ENCODE assay signal across 19 cellular contexts in genomic region chr1:232467073-232467760, GRCh38.
DNase-seq lines count a peak whose midpoint lies in the region; ATAC-seq, FAIRE-seq and TF ChIP-seq lines count a peak whose summit lies in the region.
"Had no signal": no experiment of that assay in that cellular context is flagged by ENCODE, and none has a peak within 500 bp of the region (broad histone marks: within the 10 kb centered on the region; RNA-seq: fewer than 3 reads in every experiment).

No MANE protein-coding gene starts in this region.

- H3K4me2 ChIP-seq in K562 (ENCODE audit: insufficient read depth, low read length) = no peak overlapping the region

- no peak overlapping the region for H3K9ac ChIP-seq in K562 (ENCODE audit: insufficient read depth in 1 of 2, low read depth in 2 of 2, low read length in 2 of 2)
- H3K9ac ChIP-seq: GM23248 had no signal

- H3K79me2 ChIP-seq in K562 (ENCODE audit: control insufficient read depth, insufficient read depth, low read length) = no peaks in the 10 kb centered on the region

- H3K9me1 ChIP-seq in K562 (ENCODE audit: control insufficient read depth, insufficient read depth, low read length) = no peaks in the 10 kb centered on the region

- H3K36me3 ChIP-seq in GM06990 (ENCODE audit: control insufficient read depth, insufficient read depth, low read length) = no peaks in the 10 kb centered on the region
- no peaks in the 10 kb centered on the region for H3K36me3 ChIP-seq in K562 (ENCODE audit: control insufficient read depth, insufficient read depth, low read length)

- H3K9me3 ChIP-seq in K562 (replicated peaks; ENCODE audit: control insufficient read depth, insufficient read depth, low read depth, low read length) (no peaks in the 10 kb centered on the region), T-helper 17 cell (ENCODE audit: control insufficient read depth, low read length, poor library complexity, severe bottlenecking) (no peaks in the 10 kb centered on the region)

- H3K36me3 Mint-ChIP-seq in HFFc6 (ENCODE audit: low read depth) = no peaks in the 10 kb centered on the region
- H3K36me3 Mint-ChIP-seq in glutamatergic neuron (ENCODE audit: unreplicated experiment) = peaks cover 14% of the 10 kb centered on the region
- H3K36me3 Mint-ChIP-seq in T-helper 17 cell (ENCODE audit: low read depth) = no peaks in the 10 kb centered on the region

- ATAC-seq in K562 (peak; percentile 32; the same call in 1 of the 3 replicates), T-helper 17 cell (no peak), HG03469 (IDR thresholded peaks at IDR 0.05; ENCODE audit: unreplicated experiment) (no peak)

- in situ Hi-C loops in K562 (cut with MboI) = no loop called here

- H3K4me3 Mint-ChIP-seq in HFFc6 = no peak overlapping the region
- no peak overlapping the region for H3K4me3 Mint-ChIP-seq in glutamatergic neuron (ENCODE audit: unreplicated experiment)
- H3K4me3 Mint-ChIP-seq in T-helper 17 cell = no peak overlapping the region

- H3K9me3 Mint-ChIP-seq in HFFc6 = peaks cover 53% of the 10 kb centered on the region
- H3K9me3 Mint-ChIP-seq in glutamatergic neuron (ENCODE audit: unreplicated experiment) = peaks cover 11% of the 10 kb centered on the region

- no peak for DNase-seq in GM06990 (ENCODE audit: extremely low read depth, insufficient read length)
- no peak for DNase-seq in HFFc6
- no peak for DNase-seq in K562 (ENCODE audit: extremely low read depth in 1 of 4, low spot score in 3 of 4)
- no peak for DNase-seq in glutamatergic neuron
- no peak for DNase-seq in T-helper 17 cell
- no peak for DNase-seq in stimulated activated CD4-positive, alpha-beta T cell treated with anti-CD3 and anti-CD28 coated beads, Interleukin-4, amount 100 ng/mL, for 24 hours
- DNase-seq: C1 segment of cervical spinal cord, COR-L47, DMS153, GM23248, KBM-7, NCI-H1092 treated with DMSO at 0.1 percent for 48 hours, NCI-H1694 treated with DMSO at 0.1 percent for 48 hours, NCI-H446, NCI-H748 treated with DMSO at 0.1 percent for 48 hours, SHP77 treated with DMSO at 0.1 percent for 48 hours had no signal

- TF ChIP-seq CTCF in GM06990 (IDR thresholded peaks at IDR 0.05; ENCODE audit: insufficient read depth, low read length, poor library complexity, severe bottlenecking) (peak; percentile 2), HFFc6 (IDR thresholded peaks at IDR 0.05) (0 out of 2 replicates have a peak, but pooled peaks have one; percentile 9), K562 (IDR thresholded peaks at IDR 0.05 in 2 of 3, conservative IDR thresholded peaks at IDR 0.05 in 1 of 3; ENCODE audit: insufficient read depth in 2 of 3, low read depth in 1 of 3, low read length in 3 of 3) (no peak), glutamatergic neuron (IDR thresholded peaks at IDR 0.05; ENCODE audit: partially characterized antibody, unreplicated experiment) (peak; percentile 37)

- H3K4me1 ChIP-seq in K562 (replicated peaks in 1 of 2; ENCODE audit: control insufficient read depth in 2 of 2, insufficient read depth in 2 of 2, low read length in 2 of 2) = no peaks in the 10 kb centered on the region

- CTCF ChIA-PET in K562 (lab: Yijun Ruan, JAX; ENCODE audit: low intra/inter-chr PET ratio) = no interaction called here

- H3K27me3 Mint-ChIP-seq in HFFc6 (ENCODE audit: insufficient read depth) (no peaks in the 10 kb centered on the region), glutamatergic neuron (ENCODE audit: unreplicated experiment) (peaks cover 7% of the 10 kb centered on the region), T-helper 17 cell (no peaks in the 10 kb centered on the region)

- TF ChIP-seq RAD21 in K562 (CRISPR knock-in tag; conservative IDR thresholded peaks at IDR 0.05 in 1 of 2, IDR thresholded peaks at IDR 0.05 in 1 of 2) = no peak

- FAIRE-seq in K562 (lab: Jason Lieb, UNC) = no peak
- FAIRE-seq: GM12891, HTR-8/SVneo had no signal

- no TSS peak for BruUV-seq in K562 (replicated peaks; lab: Mats Ljungman, UMichigan)

- no peak overlapping the region for H3K27ac ChIP-seq in K562 (ENCODE audit: extremely low read depth, low read depth, low read length)
- H3K27ac ChIP-seq: GM23248 had no signal

- H3K27ac Mint-ChIP-seq in HFFc6 = no peak overlapping the region
- peak overlapping the region; percentile 38 for H3K27ac Mint-ChIP-seq in glutamatergic neuron (ENCODE audit: unreplicated experiment)
- H3K27ac Mint-ChIP-seq in T-helper 17 cell = no peak overlapping the region

- intact Hi-C loops in K562 (cut with micrococcal nuclease) = no loop called here

- no peak overlapping the region for H2AFZ ChIP-seq in K562 (ENCODE audit: low read depth, low read length)
- H2AFZ ChIP-seq: GM23248 had no signal

- WGBS in K562 (ENCODE audit: insufficient coverage, low coverage, missing lambda C conversion rate) = under 1% methylated on average over 9 of the region's 9 CpGs

- no peaks in the 10 kb centered on the region for H3K27me3 ChIP-seq in GM06990 (replicated peaks; ENCODE audit: control insufficient read depth, insufficient read depth, low read length)
- H3K27me3 ChIP-seq in K562 (ENCODE audit: control insufficient read depth in 2 of 2, insufficient read depth in 2 of 2, low read length in 2 of 2) = no peaks in the 10 kb centered on the region

- POLR2A ChIA-PET in K562 (lab: Yijun Ruan, JAX) = interaction anchor here (1.1 to 1.8 kb wide), 2 partner anchors 14 to 38 kb away, joined by 3 to 4 read pairs; no protein-coding TSS in a partner anchor

- no peak for TF ChIP-seq POLR2A in K562 (conservative IDR thresholded peaks at IDR 0.05)

- no peak overlapping the region for H3K4me3 ChIP-seq in GM06990 (replicated peaks; ENCODE audit: low read depth, low read length)
- no peak overlapping the region for H3K4me3 ChIP-seq in K562
- H3K4me3 ChIP-seq: GM23248 had no signal

- TF ChIP-seq EP300 in K562 (IDR thresholded peaks at IDR 0.05; ENCODE audit: low read length) = no peak

- H4K20me1 ChIP-seq in K562 (replicated peaks; ENCODE audit: control insufficient read depth, insufficient read depth, low read length) = no peaks in the 10 kb centered on the region

- H3K4me1 Mint-ChIP-seq in HFFc6 (ENCODE audit: low read depth) (no peaks in the 10 kb centered on the region), glutamatergic neuron (ENCODE audit: low read depth, unreplicated experiment) (peaks cover 13% of the 10 kb centered on the region), T-helper 17 cell (no peaks in the 10 kb centered on the region)

TF ChIP-seq in K562, 482 proteins besides CTCF, POLR2A, EP300 and RAD21:
- no peak for TF ChIP-seq ZNF133 (CRISPR knock-in tag; IDR thresholded peaks at IDR 0.05)
- TF ChIP-seq, protein P1, sequence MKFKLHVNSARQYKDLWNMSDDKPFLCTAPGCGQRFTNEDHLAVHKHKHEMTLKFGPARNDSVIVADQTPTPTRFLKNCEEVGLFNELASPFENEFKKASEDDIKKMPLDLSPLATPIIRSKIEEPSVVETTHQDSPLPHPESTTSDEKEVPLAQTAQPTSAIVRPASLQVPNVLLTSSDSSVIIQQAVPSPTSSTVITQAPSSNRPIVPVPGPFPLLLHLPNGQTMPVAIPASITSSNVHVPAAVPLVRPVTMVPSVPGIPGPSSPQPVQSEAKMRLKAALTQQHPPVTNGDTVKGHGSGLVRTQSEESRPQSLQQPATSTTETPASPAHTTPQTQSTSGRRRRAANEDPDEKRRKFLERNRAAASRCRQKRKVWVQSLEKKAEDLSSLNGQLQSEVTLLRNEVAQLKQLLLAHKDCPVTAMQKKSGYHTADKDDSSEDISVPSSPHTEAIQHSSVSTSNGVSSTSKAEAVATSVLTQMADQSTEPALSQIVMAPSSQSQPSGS (CRISPR knock-in tag; IDR thresholded peaks at IDR 0.05) = no peak
- no peak for TF ChIP-seq ZNF436 (CRISPR knock-in tag; IDR thresholded peaks at IDR 0.05)

Comparison
In these comparisons a context has a peak if more than half of its experiments do, and no peak if none do; other contexts are left out.
1. CTCF ChIP-seq: peak in GM06990 (single experiment), HFFc6 (single experiment) and glutamatergic neuron (single experiment); none in K562 (0 of 3).